ENCODE assay signal across 1 cellular context in genomic region chr3:12752111-12752510, GRCh38.
TF ChIP-seq lines count a peak whose summit lies in the region.

No MANE protein-coding gene starts in this region.

TF ChIP-seq in IMR-90, 13 proteins besides CTCF, POLR2A, EP300 and RAD21:
- TF ChIP-seq FOS (IDR thresholded peaks at IDR 0.05; ENCODE audit: low read depth, low read length) (no peak), NFE2L2 (IDR thresholded peaks at IDR 0.05; ENCODE audit: low read depth, low read length) (no peak), MAZ (IDR thresholded peaks at IDR 0.05; ENCODE audit: borderline replicate concordance, low read depth, low read length) (no peak)
